Comparison of ENCODE assay signal across 17 cellular contexts in the genomic region with DNA sequence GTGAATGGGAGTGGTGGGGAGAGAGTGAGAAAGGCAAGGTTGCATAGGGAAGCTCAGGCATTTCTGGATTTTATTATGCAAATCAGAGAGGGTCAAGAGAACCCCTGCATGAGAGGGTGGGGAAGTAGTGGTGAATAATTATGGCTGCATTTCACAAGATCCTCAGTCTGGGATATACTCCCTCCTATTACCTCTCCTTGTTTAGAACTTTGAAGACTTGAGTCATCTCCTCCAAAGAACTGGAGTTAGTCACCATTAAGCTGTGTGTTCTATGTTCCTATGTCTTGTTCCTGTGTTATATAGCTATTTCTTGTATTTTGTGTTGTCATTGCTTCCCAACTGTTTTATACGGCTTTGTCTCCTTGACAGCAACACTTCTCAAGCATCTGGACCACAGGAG. TPM values are rescaled to one million over a fixed set of nuclear protein-coding genes. Genes with fewer than 3 reads are reported as not detected.
DNase-seq lines count a peak whose midpoint lies in the region; ATAC-seq, FAIRE-seq and TF ChIP-seq lines count a peak whose summit lies in the region.
"Had no signal": no experiment of that assay in that cellular context is flagged by ENCODE, and none has a peak within 500 bp of the region (broad histone marks: within the 10 kb centered on the region; RNA-seq: fewer than 3 reads in every experiment).

No MANE protein-coding gene starts in this region.

- H3K4me3 Mint-ChIP-seq in T-helper 2 cell treated with Interferon-gamma antibody and Interleukin-4, amounts not matched to agents 5 μg/mL and 100 μg/mL, for 36 hours: no peak overlapping the region
- no peak overlapping the region for H3K4me3 Mint-ChIP-seq in osteocyte (ENCODE audit: unreplicated experiment)
- H3K4me3 Mint-ChIP-seq: CD8-positive, alpha-beta memory T cell; IgD-negative memory B cell had no signal

- H3K9me3 Mint-ChIP-seq in T-helper 2 cell treated with Interferon-gamma antibody and Interleukin-4, amounts not matched to agents 5 μg/mL and 100 μg/mL, for 36 hours: no peaks in the 10 kb centered on the region
- no peaks in the 10 kb centered on the region for H3K9me3 Mint-ChIP-seq in osteocyte (ENCODE audit: unreplicated experiment)

- TF ChIP-seq RAD21 in A549 (conservative IDR thresholded peaks at IDR 0.05 in 1 of 2, IDR thresholded peaks at IDR 0.05 in 1 of 2): no peak

- no peaks in the 10 kb centered on the region for H3K27me3 Mint-ChIP-seq in T-helper 2 cell treated with Interferon-gamma antibody and Interleukin-4, amounts not matched to agents 5 μg/mL and 100 μg/mL, for 36 hours (ENCODE audit: low read depth)
- peaks cover 6% of the 10 kb centered on the region for H3K27me3 Mint-ChIP-seq in osteocyte (ENCODE audit: unreplicated experiment)

- H3K27me3 ChIP-seq in foreskin keratinocyte: peaks cover 35% of the 10 kb centered on the region
- H3K27me3 ChIP-seq: BLaER1 treated with 17β-estradiol and CSF1 and Interleukin-3, amounts not matched to agents 10 nM and 100 nM; SJCRH30 had no signal

- no peaks in the 10 kb centered on the region for H3K36me3 Mint-ChIP-seq in T-helper 2 cell treated with Interferon-gamma antibody and Interleukin-4, amounts not matched to agents 5 μg/mL and 100 μg/mL, for 36 hours (ENCODE audit: low read depth)
- no peaks in the 10 kb centered on the region for H3K36me3 Mint-ChIP-seq in osteocyte (ENCODE audit: unreplicated experiment)
- H3K36me3 Mint-ChIP-seq: CD8-positive, alpha-beta memory T cell; IgD-negative memory B cell had no signal

- H3K4me1 ChIP-seq in A549 (peaks cover 49% of the 10 kb centered on the region), foreskin keratinocyte (peaks cover 7% of the 10 kb centered on the region)

- no peaks in the 10 kb centered on the region for H3K9me3 ChIP-seq in A549
- H3K9me3 ChIP-seq: BLaER1 treated with 17β-estradiol and CSF1 and Interleukin-3, amounts not matched to agents 10 nM and 100 nM; SJCRH30 had no signal

- TF ChIP-seq CTCF in A549 (IDR thresholded peaks at IDR 0.05): no peak
- no peak for TF ChIP-seq CTCF in astrocyte of the spinal cord (IDR thresholded peaks at IDR 0.05; ENCODE audit: low read depth, low read length)
- TF ChIP-seq CTCF in foreskin keratinocyte (conservative IDR thresholded peaks at IDR 0.05): no peak
- TF ChIP-seq CTCF in osteocyte (IDR thresholded peaks at IDR 0.05): no peak

- POLR2A ChIA-PET in A549 (lab: Yijun Ruan, JAX): no interaction called here

- H3K4me2 ChIP-seq in A549: no peak overlapping the region

- in situ Hi-C loops in astrocyte of the spinal cord (cut with HindIII; ENCODE audit: low sequenced_read_pairs) (loop anchor here (25.0 kb wide), 1 partner anchor 398 kb away; no protein-coding TSS in a partner anchor), G401 (cut with HindIII; ENCODE audit: low sequenced_read_pairs) (no loop called here)

- H3K4me3 ChIP-seq in A549 (no peak overlapping the region), astrocyte of the spinal cord (ENCODE audit: low read depth, low read length) (no peak overlapping the region)
- H3K4me3 ChIP-seq: BLaER1 treated with 17β-estradiol and CSF1 and Interleukin-3, amounts not matched to agents 10 nM and 100 nM; SJCRH30 had no signal

- 90% methylated on average over 1 of the region's 1 CpG for WGBS in A549 (ENCODE audit: missing lambda C conversion rate)

- 0 out of 6 replicates have a peak overlapping the region, but pooled peaks have one; percentile 16 for H3K27ac ChIP-seq in A549
- no peak overlapping the region for H3K27ac ChIP-seq in foreskin keratinocyte
- H3K27ac ChIP-seq: BLaER1 treated with 17β-estradiol and CSF1 and Interleukin-3, amounts not matched to agents 10 nM and 100 nM; SJCRH30 had no signal

- FAIRE-seq in A549 (lab: Jason Lieb, UNC): no peak

- CTCF ChIA-PET in A549 (lab: Yijun Ruan, JAX): interaction anchor here (0.6 to 3.6 kb wide), 5 partner anchors 9 to 401 kb away, joined by 3 to 16 read pairs (median 5); no protein-coding TSS in a partner anchor

- H3K27ac Mint-ChIP-seq in T-helper 2 cell treated with Interferon-gamma antibody and Interleukin-4, amounts not matched to agents 5 μg/mL and 100 μg/mL, for 36 hours: no peak overlapping the region
- H3K27ac Mint-ChIP-seq in osteocyte (ENCODE audit: unreplicated experiment): no peak overlapping the region
- H3K27ac Mint-ChIP-seq: CD8-positive, alpha-beta memory T cell; IgD-negative memory B cell had no signal

- TF ChIP-seq POLR2A in A549 (IDR thresholded peaks at IDR 0.05; ENCODE audit: low read length): no peak

- TF ChIP-seq EP300 in A549 (IDR thresholded peaks at IDR 0.05): no peak

- H3K4me1 Mint-ChIP-seq in T-helper 2 cell treated with Interferon-gamma antibody and Interleukin-4, amounts not matched to agents 5 μg/mL and 100 μg/mL, for 36 hours (ENCODE audit: low read depth): no peaks in the 10 kb centered on the region
- peaks cover 24% of the 10 kb centered on the region for H3K4me1 Mint-ChIP-seq in osteocyte (ENCODE audit: unreplicated experiment)
- H3K4me1 Mint-ChIP-seq: CD8-positive, alpha-beta memory T cell; IgD-negative memory B cell had no signal

- peak; percentile 32 to 33; a peak in 3 of 6 replicates for ATAC-seq in A549
- peak; percentile 88 for ATAC-seq in foreskin keratinocyte

- no peak for DNase-seq in A549 (ENCODE audit: low read depth in 1 of 2, low spot score in 1 of 2)
- peak; percentile 60 for DNase-seq in LHCN-M2 (ENCODE audit: low read depth)
- DNase-seq in astrocyte of the spinal cord (ENCODE audit: low read depth, low spot score): peak; percentile 36
- DNase-seq in foreskin keratinocyte: peak; percentile 45 to 70
- DNase-seq in T-helper 2 cell treated with Interferon-gamma antibody and Interleukin-4, amounts not matched to agents 5 μg/mL and 100 μg/mL, for 36 hours (ENCODE audit: low spot score): no peak
- no peak for DNase-seq in osteocyte (ENCODE audit: extremely low spot score, unreplicated experiment)
- no peak for DNase-seq in ecto neural progenitor cell (ENCODE audit: low spot score)
- DNase-seq in G401 (ENCODE audit: low spot score): no peak
- DNase-seq: 8988T; CD8-positive, alpha-beta memory T cell; H7; Kasumi-1; NCI-H187; NCI-H345; SJCRH30 had no signal

TF ChIP-seq in A549, 52 proteins besides CTCF, POLR2A, EP300 and RAD21:
- no peak for TF ChIP-seq RNF2 (IDR thresholded peaks at IDR 0.05; ENCODE audit: borderline replicate concordance, low read depth)
- no peak for TF ChIP-seq HOXB5 (CRISPR knock-in tag; IDR thresholded peaks at IDR 0.05)
- TF ChIP-seq RFX5 (IDR thresholded peaks at IDR 0.05): no peak

RNA-seq across cellular contexts. Expression of a gene that starts 18.4 kb away (rescaled TPM):
- polyA plus RNA-seq in A549 (2011; rRNA removed) (6.7 and 8.0 TPM in 2 replicates), A549 (2017; fragmentation: RNase III; extraction: RNeasy Plus Mini Kit Qiagen cat#74134 plus additional on column Dnase treatment) (9.6 to 14.5 TPM (median 12.3 TPM) in 3 replicates), foreskin keratinocyte (24.9 and 29.1 TPM in 2 replicates)
- polyA plus RNA-seq in A549 (2012; cell fraction: cytosol; rRNA removed): 5.1 and 7.5 TPM in 2 replicates
- 16.9 and 18.6 TPM in 2 replicates for polyA plus RNA-seq in A549 (2012; cell fraction: nucleus; rRNA removed)
- 5.9 and 7.0 TPM in 2 replicates for polyA minus RNA-seq in A549 (2011; rRNA and poly(A)+ RNA removed)
- total RNA-seq in LHCN-M2 (2014; rRNA removed) (8.0 and 11.3 TPM in 2 replicates), foreskin keratinocyte (50.5 and 66.3 TPM in 2 replicates), osteocyte (1.8 and 1.9 TPM in 2 replicates)
- polyA plus RNA-seq in LHCN-M2 (2012): 1.4 TPM
- total RNA-seq in G401 (2014; rRNA removed; shearing (Covaris generic)): not detected in 2 replicates
- total RNA-seq: CD8-positive, alpha-beta memory T cell had no signal
- polyA plus RNA-seq: CD8-positive, alpha-beta memory T cell; IgD-negative memory B cell had no signal

Comparison
In these comparisons a context has a peak if more than half of its experiments do, and no peak if none do; other contexts are left out.
1. DNase-seq: peak in LHCN-M2 (single experiment), astrocyte of the spinal cord (single experiment) and foreskin keratinocyte (2 of 2); none in A549 (0 of 2), T-helper 2 cell treated with Interferon-gamma antibody and Interleukin-4, amounts not matched to agents 5 μg/mL and 100 μg/mL, for 36 hours (single experiment), osteocyte (single experiment), ecto neural progenitor cell (single experiment) and G401 (single experiment).